15 cellular contexts compared by ENCODE assay signal in the genomic region with DNA sequence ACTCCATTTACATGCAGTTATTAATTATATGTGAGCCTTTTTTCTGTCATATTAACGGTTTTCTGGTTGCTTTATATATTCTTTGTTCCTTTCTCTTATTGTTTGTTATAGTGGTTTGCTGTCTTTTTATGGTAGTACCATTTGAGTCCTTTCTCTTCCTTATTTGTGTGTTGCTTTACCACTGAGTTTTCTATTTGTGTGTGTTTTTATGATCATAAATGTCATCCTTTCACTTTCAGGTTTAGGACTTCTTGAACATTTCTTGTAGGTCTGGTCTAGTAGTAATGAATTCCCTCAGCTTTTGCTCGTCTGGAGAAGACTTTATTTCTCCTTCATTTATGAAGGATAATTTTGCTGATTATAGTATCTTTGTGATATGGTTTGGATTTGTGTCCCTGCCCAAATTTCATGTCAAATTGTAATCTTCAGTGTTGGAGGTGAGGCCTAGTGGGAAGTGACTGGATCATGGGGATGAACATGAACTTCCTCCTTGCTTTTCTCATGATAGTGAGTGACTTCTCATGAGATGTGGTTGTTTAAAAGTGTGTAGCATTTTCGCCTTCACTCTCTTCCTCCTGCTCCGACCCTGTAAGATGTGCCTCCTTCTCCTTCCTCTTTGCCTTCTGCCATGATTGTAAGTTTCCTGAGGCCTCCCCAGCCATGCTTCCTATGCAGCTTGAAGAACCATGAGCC. TPM values are rescaled to one million over a fixed set of nuclear protein-coding genes. Genes with fewer than 3 reads are reported as not detected.
DNase-seq lines count a peak whose midpoint lies in the region; ATAC-seq and TF ChIP-seq lines count a peak whose summit lies in the region.
"Had no signal": no experiment of that assay in that cellular context is flagged by ENCODE, and none has a peak within 500 bp of the region (broad histone marks: within the 10 kb centered on the region; RNA-seq: fewer than 3 reads in every experiment).

No MANE protein-coding gene starts in this region.

- no peak for TF ChIP-seq CTCF in mesothelial cell of epicardium (IDR thresholded peaks at IDR 0.05; ENCODE audit: unreplicated experiment)
- no peak for TF ChIP-seq CTCF in sigmoid colon (IDR thresholded peaks at IDR 0.05)

- TF ChIP-seq POLR2A in sigmoid colon (IDR thresholded peaks at IDR 0.05), result no peak

- H3K4me1 ChIP-seq in sigmoid colon, result no peaks in the 10 kb centered on the region
- H3K4me1 ChIP-seq: gastrocnemius medialis had no signal

- POLR2A ChIA-PET in T-cell (lab: Charles Lee), result interaction anchor here in 1 of 2 donors (0.6 kb wide), 1 partner anchor 11 kb away, joined by 3 read pairs; no protein-coding TSS in a partner anchor

- H3K27ac Mint-ChIP-seq in activated CD8-positive, alpha-beta memory T cell treated with anti-CD3 and anti-CD28 coated beads, Interleukin-2, amount 10 ng/mL, durations not matched to agents 7 days and 5 days, result peak overlapping the region; percentile 41
- H3K27ac Mint-ChIP-seq in mesothelial cell of epicardium (peak overlapping the region; percentile 23), T-cell (peak overlapping the region in 1 of 2 donors; percentile 54)

- H3K9me3 ChIP-seq in sigmoid colon, result no peaks in the 10 kb centered on the region
- H3K9me3 ChIP-seq: gastrocnemius medialis had no signal

- intact Hi-C loops in sigmoid colon (cut with DNase I), result no loop called here

- peaks cover 18% of the 10 kb centered on the region for H3K4me1 Mint-ChIP-seq in activated CD8-positive, alpha-beta memory T cell treated with anti-CD3 and anti-CD28 coated beads, Interleukin-2, amount 10 ng/mL, durations not matched to agents 7 days and 5 days
- H3K4me1 Mint-ChIP-seq in mesothelial cell of epicardium (no peaks in the 10 kb centered on the region), T-cell (peaks cover 66 to 77% (median 77%) of the 10 kb centered on the region in 3 donors)

- no peaks in the 10 kb centered on the region for H3K27me3 Mint-ChIP-seq in activated CD8-positive, alpha-beta memory T cell treated with anti-CD3 and anti-CD28 coated beads, Interleukin-2, amount 10 ng/mL, durations not matched to agents 7 days and 5 days
- H3K27me3 Mint-ChIP-seq in mesothelial cell of epicardium (ENCODE audit: low read depth) (no peaks in the 10 kb centered on the region), T-cell (no peaks in the 10 kb centered on the region)

- peak overlapping the region; percentile 6 for H3K4me3 Mint-ChIP-seq in activated CD8-positive, alpha-beta memory T cell treated with anti-CD3 and anti-CD28 coated beads, Interleukin-2, amount 10 ng/mL, durations not matched to agents 7 days and 5 days
- H3K4me3 Mint-ChIP-seq in mesothelial cell of epicardium, result no peak overlapping the region
- H3K4me3 Mint-ChIP-seq in T-cell, result peak overlapping the region in 1 of 3 donors; percentile 6

- DNase-seq in activated CD8-positive, alpha-beta memory T cell treated with anti-CD3 and anti-CD28 coated beads, Interleukin-2, amount 10 ng/mL, durations not matched to agents 7 days and 5 days, result no peak
- no peak for DNase-seq in activated CD8-positive, alpha-beta memory T cell treated with anti-CD3 and anti-CD28 coated beads, Interleukin-2, amount 50 U/mL, for 4 hours
- DNase-seq in mesothelial cell of epicardium (ENCODE audit: low spot score in 2 of 2, unreplicated experiment in 2 of 2), result no peak
- DNase-seq in cortex of kidney (lab: John Stamatoyannopoulos, UW), result no peak
- no peak for DNase-seq in sigmoid colon
- no peak for DNase-seq in T-cell
- DNase-seq: gastrocnemius medialis, GF-D8, NCI-H1694, small intestine, stomach had no signal

- peaks cover 19% of the 10 kb centered on the region for H3K9me3 Mint-ChIP-seq in activated CD8-positive, alpha-beta memory T cell treated with anti-CD3 and anti-CD28 coated beads, Interleukin-2, amount 10 ng/mL, durations not matched to agents 7 days and 5 days (ENCODE audit: low read depth)
- H3K9me3 Mint-ChIP-seq in mesothelial cell of epicardium, result peaks cover 53% of the 10 kb centered on the region
- peaks cover 15 to 25% (median 16%) of the 10 kb centered on the region in 3 donors for H3K9me3 Mint-ChIP-seq in T-cell

- H3K36me3 ChIP-seq in sigmoid colon, result peaks cover 7 to 70% (median 9%) of the 10 kb centered on the region in 4 donors

- 61 to 67% methylated on average over 4 of the region's 4 CpGs for WGBS in sigmoid colon, 2 donors

- H3K27ac ChIP-seq in sigmoid colon, result no peak overlapping the region
- H3K27ac ChIP-seq: cardiac muscle cell, gastrocnemius medialis, stomach had no signal

- no peak overlapping the region for H3K4me3 ChIP-seq in sigmoid colon
- H3K4me3 ChIP-seq: cardiac muscle cell, gastrocnemius medialis, stomach had no signal

- H3K27me3 ChIP-seq in sigmoid colon, result no peaks in the 10 kb centered on the region
- H3K27me3 ChIP-seq: cardiac muscle cell, gastrocnemius medialis, stomach had no signal

- ATAC-seq in activated CD8-positive, alpha-beta memory T cell treated with anti-CD3 and anti-CD28 coated beads, Interleukin-2, amount 10 ng/mL, durations not matched to agents 7 days and 5 days, result no peak
- ATAC-seq in GM21528 (IDR thresholded peaks at IDR 0.05; ENCODE audit: low FRiP score, unreplicated experiment) (peak; percentile 92), HG03280 (IDR thresholded peaks at IDR 0.05; ENCODE audit: unreplicated experiment) (peak; percentile 63), T-cell (replicated peaks in 1 of 4) (no peak)
- ATAC-seq: gastrocnemius medialis, Right ventricle myocardium inferior had no signal

- no peak for TF ChIP-seq EP300 in sigmoid colon (IDR thresholded peaks at IDR 0.05)

- H3K36me3 Mint-ChIP-seq in activated CD8-positive, alpha-beta memory T cell treated with anti-CD3 and anti-CD28 coated beads, Interleukin-2, amount 10 ng/mL, durations not matched to agents 7 days and 5 days, result peaks cover 84% of the 10 kb centered on the region
- peaks cover 84% of the 10 kb centered on the region for H3K36me3 Mint-ChIP-seq in mesothelial cell of epicardium
- H3K36me3 Mint-ChIP-seq in T-cell, result peaks cover 85% of the 10 kb centered on the region

- CTCF ChIA-PET in activated CD8-positive, alpha-beta memory T cell treated with anti-CD3 and anti-CD28 coated beads, Interleukin-2, amount 10 ng/mL, durations not matched to agents 7 days and 5 days (lab: Charles Lee), result no interaction called here
- CTCF ChIA-PET in T-cell (lab: Charles Lee), result no interaction called here

RNA-seq across cellular contexts. Expression of gene GCC2, which starts 11.5 kb away (rescaled TPM):
- total RNA-seq in activated CD8-positive, alpha-beta memory T cell treated with anti-CD3 and anti-CD28 coated beads, Interleukin-2, amount 10 ng/mL, durations not matched to agents 7 days and 5 days, result 10 to 100 TPM; 47.4 to 47.8 TPM
- total RNA-seq in mesothelial cell of epicardium, result 43.8 to 44.9 TPM (median 44.2 TPM) in 3 replicates
- 10 to 100 TPM; 29.6 to 47.1 (median 37.2) TPM for total RNA-seq in sigmoid colon
- 10 to 100 TPM; 18.0 to 22.7 (median 20.6) TPM for polyA plus RNA-seq in sigmoid colon
- 100 to 1,000 TPM in 4 of 5 donors, 10 to 100 TPM in 1; 97.3 to 152 (median 135) TPM for total RNA-seq in T-cell

Comparison
In these comparisons a context has a peak if more than half of its experiments do, and no peak if none do; other contexts are left out.
1. ATAC-seq: peak in GM21528 (single experiment) and HG03280 (single experiment); none in activated CD8-positive, alpha-beta memory T cell treated with anti-CD3 and anti-CD28 coated beads, Interleukin-2, amount 10 ng/mL, durations not matched to agents 7 days and 5 days (single experiment) and T-cell (0 of 4).